In the genomic region with DNA sequence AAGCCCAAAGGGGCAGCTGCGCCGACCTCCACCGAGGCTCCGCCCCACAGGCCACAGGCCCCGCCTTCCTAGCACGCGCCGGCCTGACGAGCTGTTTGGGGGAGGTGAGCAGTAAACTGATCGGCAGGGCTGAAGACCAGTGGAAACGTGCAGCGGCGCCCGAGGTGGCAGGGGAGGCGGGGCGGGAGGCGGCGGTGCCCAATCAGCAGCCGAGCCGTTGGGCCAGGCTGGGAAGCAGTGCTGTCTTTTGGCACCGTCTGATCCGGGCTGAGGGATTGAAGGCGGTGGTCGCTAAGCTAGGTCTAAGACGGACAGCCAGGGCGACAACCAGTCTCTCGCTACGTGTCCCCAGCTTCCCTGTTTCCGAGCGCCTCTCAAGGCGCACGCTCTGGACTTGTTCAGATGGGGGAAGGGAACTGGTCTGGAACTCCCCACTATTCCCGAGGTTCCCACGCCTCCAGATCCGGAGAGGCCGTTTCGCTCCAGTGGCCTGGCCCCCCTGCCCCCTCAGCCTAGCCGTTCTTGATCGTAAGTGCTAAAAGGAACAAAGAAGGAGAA, we compare ENCODE assay signal across 8 cellular contexts. TPM values are rescaled to one million over a fixed set of nuclear protein-coding genes. Genes with fewer than 3 reads are reported as not detected.
A peak's percentile ranks its signal among the peaks of the same experiment; 100 is the strongest.
DNase-seq lines count a peak whose midpoint lies in the region; ATAC-seq, FAIRE-seq and TF ChIP-seq lines count a peak whose summit lies in the region.

A gene with protein sequence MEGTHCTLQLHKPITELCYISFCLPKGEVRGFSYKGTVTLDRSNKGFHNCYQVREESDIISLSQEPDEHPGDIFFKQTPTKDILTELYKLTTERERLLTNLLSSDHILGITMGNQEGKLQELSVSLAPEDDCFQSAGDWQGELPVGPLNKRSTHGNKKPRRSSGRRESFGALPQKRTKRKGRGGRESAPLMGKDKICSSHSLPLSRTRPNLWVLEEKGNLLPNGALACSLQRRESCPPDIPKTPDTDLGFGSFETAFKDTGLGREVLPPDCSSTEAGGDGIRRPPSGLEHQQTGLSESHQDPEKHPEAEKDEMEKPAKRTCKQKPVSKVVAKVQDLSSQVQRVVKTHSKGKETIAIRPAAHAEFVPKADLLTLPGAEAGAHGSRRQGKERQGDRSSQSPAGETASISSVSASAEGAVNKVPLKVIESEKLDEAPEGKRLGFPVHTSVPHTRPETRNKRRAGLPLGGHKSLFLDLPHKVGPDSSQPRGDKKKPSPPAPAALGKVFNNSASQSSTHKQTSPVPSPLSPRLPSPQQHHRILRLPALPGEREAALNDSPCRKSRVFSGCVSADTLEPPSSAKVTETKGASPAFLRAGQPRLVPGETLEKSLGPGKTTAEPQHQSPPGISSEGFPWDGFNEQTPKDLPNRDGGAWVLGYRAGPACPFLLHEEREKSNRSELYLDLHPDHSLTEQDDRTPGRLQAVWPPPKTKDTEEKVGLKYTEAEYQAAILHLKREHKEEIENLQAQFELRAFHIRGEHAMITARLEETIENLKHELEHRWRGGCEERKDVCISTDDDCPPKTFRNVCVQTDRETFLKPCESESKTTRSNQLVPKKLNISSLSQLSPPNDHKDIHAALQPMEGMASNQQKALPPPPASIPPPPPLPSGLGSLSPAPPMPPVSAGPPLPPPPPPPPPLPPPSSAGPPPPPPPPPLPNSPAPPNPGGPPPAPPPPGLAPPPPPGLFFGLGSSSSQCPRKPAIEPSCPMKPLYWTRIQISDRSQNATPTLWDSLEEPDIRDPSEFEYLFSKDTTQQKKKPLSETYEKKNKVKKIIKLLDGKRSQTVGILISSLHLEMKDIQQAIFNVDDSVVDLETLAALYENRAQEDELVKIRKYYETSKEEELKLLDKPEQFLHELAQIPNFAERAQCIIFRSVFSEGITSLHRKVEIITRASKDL (N-terminal part only) (minus strand): TSS at position 11 of the 558 bp plus-strand sequence. CDS start 39,800 bp downstream, outside the sequence.

- no peak within 1 kb of the TSS for H3K27ac ChIP-seq in caudate nucleus (ENCODE audit: low read depth, low read length)

- ATAC-seq in HG02763 (IDR thresholded peaks at IDR 0.05; ENCODE audit: unreplicated experiment) = peak; percentile 89
- ATAC-seq in activated CD4-positive, CD25-positive, alpha-beta regulatory T cell treated with anti-CD3 and anti-CD28 coated beads, Interleukin-2, amount 50 U/mL, for 24 hours = peak; percentile 97 to 98

- H3K4me2 ChIP-seq in skeletal muscle satellite cell (ENCODE audit: low read length) = peak within 1 kb of the TSS; percentile 87

- H3K9ac ChIP-seq in skeletal muscle satellite cell (ENCODE audit: low read depth, low read length) = peak within 1 kb of the TSS; percentile 48

- no peak for TF ChIP-seq POLR2A in GM12891 (IDR thresholded peaks at IDR 0.05; ENCODE audit: low read depth, low read length)

- FAIRE-seq in GM12891 (lab: Jason Lieb, UNC) = peak; percentile 80

- peak; percentile 55 for DNase-seq in GM12891 (ENCODE audit: insufficient read length, low spot score)
- peak; percentile 40 for DNase-seq in NCI-H2081 treated with DMSO at 0.1 percent for 48 hours (lab: John Stamatoyannopoulos, UW)
- DNase-seq in caudate nucleus (lab: John Stamatoyannopoulos, UW) = peak; percentile 6 to 96 (median 90)
- peak; percentile 96 for DNase-seq in iPS-NIHi11 (ENCODE audit: low spot score)
- no peak for DNase-seq in NK-92 treated with Interleukin-12 subunit alpha and Interleukin-12 subunit beta, amount 100 ng/mL, for 24 hours (lab: John Stamatoyannopoulos, UW)

- H3K36me3 ChIP-seq in skeletal muscle satellite cell (ENCODE audit: insufficient read depth, low read length) = no peaks in the 10 kb centered on the region

- peaks cover 40% of the 10 kb centered on the region for H3K27me3 ChIP-seq in skeletal muscle satellite cell (ENCODE audit: control insufficient read depth, insufficient read depth, low read length)

- peaks cover 3% of the 10 kb centered on the region for H3K4me1 ChIP-seq in skeletal muscle satellite cell (ENCODE audit: control insufficient read depth, insufficient read depth, low read length)

- H3K9me3 ChIP-seq in skeletal muscle satellite cell (replicated peaks; ENCODE audit: low read length) = no peaks in the 10 kb centered on the region

- peak within 1 kb of the TSS; percentile 74 for H3K4me3 ChIP-seq in skeletal muscle satellite cell (ENCODE audit: low read length)

TF ChIP-seq in GM12891, 5 proteins besides CTCF, POLR2A, EP300 and RAD21:
- TF ChIP-seq TAF1 (IDR thresholded peaks at IDR 0.05; ENCODE audit: low read depth, low read length) (no peak), SPI1 (IDR thresholded peaks at IDR 0.05; ENCODE audit: low read depth, low read length) (no peak), POLR2AphosphoS5 (IDR thresholded peaks at IDR 0.05; ENCODE audit: low read depth, low read length) (no peak), PAX5 (IDR thresholded peaks at IDR 0.05; ENCODE audit: insufficient read depth, low read length, severe bottlenecking) (no peak), POU2F2 (IDR thresholded peaks at IDR 0.05; ENCODE audit: low read depth, low read length) (no peak)

RNA-seq across cellular contexts. Expression of the gene that starts here (rescaled TPM):
- polyA plus RNA-seq in GM12891 (2012; ENCODE audit: low read depth, missing spikeins) = 0.01 TPM
- 0.51 and 3.1 TPM in 2 replicates for total RNA-seq in skeletal muscle satellite cell (2012; rRNA removed)
